Comparison of ENCODE assay signal across 2 cellular contexts in genomic region chr16:89337965-89338364, GRCh38.
TF ChIP-seq lines count a peak whose summit lies in the region.

No MANE protein-coding gene starts in this region.

TF ChIP-seq in WTC11, 78 proteins besides CTCF, POLR2A, EP300 and RAD21 (continued from another document):
- TF ChIP-seq STAT6 (CRISPR knock-in tag; conservative IDR thresholded peaks at IDR 0.05; ENCODE audit: low read depth), result no peak
- no peak for TF ChIP-seq MXD4 (CRISPR knock-in tag; IDR thresholded peaks at IDR 0.05; ENCODE audit: borderline replicate concordance)
- TF ChIP-seq ZNF425 (CRISPR knock-in tag; conservative IDR thresholded peaks at IDR 0.05), result no peak
- TF ChIP-seq CBFB (CRISPR knock-in tag; IDR thresholded peaks at IDR 0.05; ENCODE audit: low read depth), result no peak
- TF ChIP-seq NR1H2 (CRISPR knock-in tag; IDR thresholded peaks at IDR 0.05), result no peak
- no peak for TF ChIP-seq RORB (CRISPR knock-in tag; IDR thresholded peaks at IDR 0.05)

TF ChIP-seq in HepG2, 621 proteins besides CTCF, POLR2A, EP300 and RAD21 (continued from another document and continues in another):
- TF ChIP-seq DZIP1 (CRISPR knock-in tag; IDR thresholded peaks at IDR 0.05) (no peak), ZNF350 (CRISPR knock-in tag; IDR thresholded peaks at IDR 0.05; ENCODE audit: borderline replicate concordance, low read depth) (0 out of 2 replicates have a peak, but pooled peaks have one; percentile 10), ZNF558 (CRISPR knock-in tag; IDR thresholded peaks at IDR 0.05; ENCODE audit: borderline replicate concordance) (no peak), ZBTB20 (CRISPR knock-in tag; IDR thresholded peaks at IDR 0.05; ENCODE audit: borderline replicate concordance, low read depth) (no peak), SIN3A (IDR thresholded peaks at IDR 0.05; ENCODE audit: borderline replicate concordance, low read depth, low read length) (no peak), HIVEP1 (CRISPR knock-in tag; IDR thresholded peaks at IDR 0.05) (no peak), E2F2 (CRISPR knock-in tag; IDR thresholded peaks at IDR 0.05; ENCODE audit: borderline replicate concordance) (no peak), NRL (CRISPR knock-in tag; IDR thresholded peaks at IDR 0.05; ENCODE audit: borderline replicate concordance) (peak; percentile 73; the same call in 1 of the 2 replicates), ZNF891 (CRISPR knock-in tag; IDR thresholded peaks at IDR 0.05) (0 out of 2 replicates have a peak, but pooled peaks have one; percentile 33), ZNF775 (CRISPR knock-in tag; IDR thresholded peaks at IDR 0.05; ENCODE audit: borderline replicate concordance) (no peak), EED (CRISPR knock-in tag; IDR thresholded peaks at IDR 0.05) (0 out of 2 replicates have a peak, but pooled peaks have one; percentile 39), TMF1 (CRISPR knock-in tag; IDR thresholded peaks at IDR 0.05; ENCODE audit: low read depth) (no peak), ZNF224 (CRISPR knock-in tag; IDR thresholded peaks at IDR 0.05) (0 out of 2 replicates have a peak, but pooled peaks have one; percentile 19), ZBTB49 (CRISPR knock-in tag; IDR thresholded peaks at IDR 0.05; ENCODE audit: borderline replicate concordance) (no peak), PHF20 (CRISPR knock-in tag; IDR thresholded peaks at IDR 0.05) (no peak), HDAC6 (IDR thresholded peaks at IDR 0.05; ENCODE audit: low read depth, low read length) (no peak), ELF3 (CRISPR knock-in tag; IDR thresholded peaks at IDR 0.05) (no peak), ZNF747 (CRISPR knock-in tag; IDR thresholded peaks at IDR 0.05; ENCODE audit: borderline replicate concordance) (no peak), ATAD3A (CRISPR knock-in tag; IDR thresholded peaks at IDR 0.05) (no peak), ZSCAN20 (CRISPR knock-in tag; IDR thresholded peaks at IDR 0.05; ENCODE audit: borderline replicate concordance) (no peak), TSC22D2 (CRISPR knock-in tag; IDR thresholded peaks at IDR 0.05; ENCODE audit: borderline replicate concordance) (no peak), KDM5B (CRISPR knock-in tag; IDR thresholded peaks at IDR 0.05; ENCODE audit: borderline replicate concordance) (no peak), SYNCRIP (IDR thresholded peaks at IDR 0.05; ENCODE audit: insufficient read depth, low read depth, low read length) (no peak), MLXIP (CRISPR knock-in tag; IDR thresholded peaks at IDR 0.05; ENCODE audit: borderline replicate concordance) (no peak), LRRFIP1 (CRISPR knock-in tag; conservative IDR thresholded peaks at IDR 0.05) (no peak), ATF7 (IDR thresholded peaks at IDR 0.05) (no peak), ATF7 (CRISPR knock-in tag; IDR thresholded peaks at IDR 0.05) (no peak), ZNF33B (CRISPR knock-in tag; IDR thresholded peaks at IDR 0.05) (no peak), SETDB1 (CRISPR knock-in tag; IDR thresholded peaks at IDR 0.05; ENCODE audit: borderline replicate concordance) (no peak), ZNF572 (CRISPR knock-in tag; IDR thresholded peaks at IDR 0.05) (0 out of 2 replicates have a peak, but pooled peaks have one; percentile 59), FOSL1 (CRISPR knock-in tag; IDR thresholded peaks at IDR 0.05; ENCODE audit: borderline replicate concordance) (no peak), IKZF4 (CRISPR knock-in tag; IDR thresholded peaks at IDR 0.05; ENCODE audit: borderline replicate concordance, low read depth, not compliant biosample characterization) (no peak), REST (IDR thresholded peaks at IDR 0.05; ENCODE audit: borderline replicate concordance in 1 of 2, low read depth in 1 of 2, low read length in 2 of 2) (no peak), GABPA (IDR thresholded peaks at IDR 0.05; ENCODE audit: low read depth, low read length) (no peak), GABPA (CRISPR knock-in tag; IDR thresholded peaks at IDR 0.05; ENCODE audit: low read depth) (no peak), RXRB (CRISPR knock-in tag; IDR thresholded peaks at IDR 0.05; ENCODE audit: borderline replicate concordance) (no peak), HDAC2 (CRISPR knock-in tag; IDR thresholded peaks at IDR 0.05) (no peak), ZNF773 (CRISPR knock-in tag; IDR thresholded peaks at IDR 0.05; ENCODE audit: borderline replicate concordance) (no peak), ZSCAN25 (CRISPR knock-in tag; IDR thresholded peaks at IDR 0.05) (no peak), ZBTB34 (CRISPR knock-in tag; IDR thresholded peaks at IDR 0.05) (no peak), ZNF512 (CRISPR knock-in tag; IDR thresholded peaks at IDR 0.05) (no peak), ZNF724P (CRISPR knock-in tag; IDR thresholded peaks at IDR 0.05; ENCODE audit: borderline replicate concordance) (0 out of 2 replicates have a peak, but pooled peaks have one; percentile 19), AKAP8 (CRISPR knock-in tag; IDR thresholded peaks at IDR 0.05) (0 out of 2 replicates have a peak, but pooled peaks have one; percentile 40)
